ENCODE assay signal across 9 cellular contexts in the genomic region with DNA sequence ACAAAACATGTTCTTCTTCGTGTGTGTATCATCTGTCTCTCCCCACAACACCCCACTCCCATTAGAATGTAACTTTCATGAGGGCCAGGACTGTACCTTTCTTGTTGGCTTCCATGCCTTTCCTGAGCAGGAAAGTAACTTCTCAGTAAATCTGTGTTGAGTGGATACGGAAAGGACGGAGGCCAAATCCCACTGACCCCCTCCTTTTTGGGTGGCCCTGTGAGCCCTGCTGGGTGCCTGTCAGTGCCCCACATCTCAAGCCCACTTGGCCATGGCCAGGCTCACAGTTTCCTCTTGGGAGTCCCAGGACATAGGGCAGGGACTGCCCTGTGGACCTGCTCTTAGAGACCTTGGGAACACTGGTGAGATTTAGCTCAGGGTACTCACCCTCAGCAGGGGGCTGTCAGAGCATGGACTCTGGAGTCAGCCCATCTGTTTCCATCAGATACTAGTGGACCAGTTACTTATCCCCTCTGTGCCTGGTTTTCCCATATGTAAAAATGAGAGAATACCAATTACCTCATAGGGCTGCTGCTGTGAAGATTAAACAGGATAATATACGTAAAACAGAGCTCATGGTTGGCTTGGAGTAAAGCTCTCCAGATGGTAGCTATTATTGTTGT. TPM values are rescaled to one million over a fixed set of nuclear protein-coding genes. Genes with fewer than 3 reads are reported as not detected.
DNase-seq lines count a peak whose midpoint lies in the region; ATAC-seq, FAIRE-seq and TF ChIP-seq lines count a peak whose summit lies in the region.
"Had no signal": no experiment of that assay in that cellular context is flagged by ENCODE, and none has a peak within 500 bp of the region (broad histone marks: within the 10 kb centered on the region; RNA-seq: fewer than 3 reads in every experiment).

No MANE protein-coding gene starts in this region.

- intact Hi-C loops in endothelial cell of umbilical vein (cut with micrococcal nuclease), result no loop called here
- intact Hi-C loops in gastrocnemius medialis (cut with DNase I; ENCODE audit: low total_unique reads), result loop anchor here (5.0 kb wide), 3 partner anchors 34 to 114 kb away; no protein-coding TSS in a partner anchor

- H2AFZ ChIP-seq in endothelial cell of umbilical vein (ENCODE audit: low read depth, low read length), result peak overlapping the region; percentile 83

- no peak for ATAC-seq in gastrocnemius medialis
- no peak for ATAC-seq in GM19035 (IDR thresholded peaks at IDR 0.05; ENCODE audit: unreplicated experiment)
- ATAC-seq in HG03460 (IDR thresholded peaks at IDR 0.05; ENCODE audit: unreplicated experiment), result no peak

- in situ Hi-C loops in gastrocnemius medialis (cut with MboI; ENCODE audit: low sequenced_read_pairs in 4 of 4), result loop anchor here in 2 of 4 donors (10.0 kb wide), 2 partner anchors 47 to 93 kb away; no protein-coding TSS in a partner anchor

- TF ChIP-seq CTCF in GM10248 (IDR thresholded peaks at IDR 0.05; ENCODE audit: control extremely low read depth, extremely low read depth, low read depth, missing control alignments) (no peak), endothelial cell of umbilical vein (IDR thresholded peaks at IDR 0.05; ENCODE audit: extremely low read depth in 1 of 2, insufficient read depth in 1 of 2, low read depth in 1 of 2, low read length in 2 of 2) (no peak), gastrocnemius medialis (IDR thresholded peaks at IDR 0.05 in 4 of 5, conservative IDR thresholded peaks at IDR 0.05 in 1 of 5) (no peak)

- no peaks in the 10 kb centered on the region for H3K79me2 ChIP-seq in endothelial cell of umbilical vein (ENCODE audit: control insufficient read depth, insufficient read depth, low read length)

- TSS peak; percentile 12 for BruUV-seq in endothelial cell of umbilical vein (replicated peaks; lab: Mats Ljungman, UMichigan)

- H3K36me3 ChIP-seq in NT2/D1 (ENCODE audit: insufficient read depth, insufficient read length, low read length) (no peaks in the 10 kb centered on the region), endothelial cell of umbilical vein (ENCODE audit: control insufficient read depth in 2 of 2, extremely low read depth in 1 of 2, insufficient read depth in 2 of 2, low read length in 2 of 2) (no peaks in the 10 kb centered on the region), gastrocnemius medialis (no peaks in the 10 kb centered on the region)

- POLR2A ChIA-PET in GM10248 (lab: Yijun Ruan, JAX) (no interaction called here), endothelial cell of umbilical vein (lab: Charles Lee) (interaction anchor here (0.9 to 2.0 kb wide), 4 partner anchors 18 to 154 kb away, joined by 3 to 8 read pairs (median 6); partner anchors contain the start of gene EXT2)

- H3K4me3 ChIP-seq in NT2/D1 (ENCODE audit: insufficient read length, low read depth) (peak overlapping the region; percentile 49), endothelial cell of umbilical vein (replicated peaks in 1 of 3; ENCODE audit: insufficient read depth in 1 of 3, low read depth in 1 of 3, low read length in 3 of 3) (no peak overlapping the region), gastrocnemius medialis (peak overlapping the region in 3 of 4 donors; percentile 63 to 67 (median 66))

- H4K20me1 ChIP-seq in endothelial cell of umbilical vein (replicated peaks; ENCODE audit: control insufficient read depth, extremely low read depth, insufficient read depth, low read length), result no peaks in the 10 kb centered on the region

- no peak for TF ChIP-seq POLR2A in endothelial cell of umbilical vein (IDR thresholded peaks at IDR 0.05; ENCODE audit: low read depth, low read length)
- no peak for TF ChIP-seq POLR2A in gastrocnemius medialis (IDR thresholded peaks at IDR 0.05)

- H3K27me3 ChIP-seq in NT2/D1 (ENCODE audit: insufficient read depth, insufficient read length), result peaks cover 35% of the 10 kb centered on the region
- H3K27me3 ChIP-seq in endothelial cell of umbilical vein (ENCODE audit: control insufficient read depth in 2 of 2, insufficient read depth in 2 of 2, low read length in 2 of 2), result peaks cover 9 to 14% of the 10 kb centered on the region in 2 experiments
- peaks cover 0 to 14% (median 11%) of the 10 kb centered on the region in 3 donors for H3K27me3 ChIP-seq in gastrocnemius medialis

- H3K9ac ChIP-seq in NT2/D1 (ENCODE audit: insufficient read length, low read depth) (peak overlapping the region; percentile 74), endothelial cell of umbilical vein (replicated peaks; ENCODE audit: extremely low read depth, insufficient read depth, low read length) (peak overlapping the region; percentile 40)

- dilution Hi-C loops in endothelial cell of umbilical vein (cut with MboI; ENCODE audit: extremely low pct_ligation_motif_present, low sequenced_read_pairs), result no loop called here

- H3K27ac ChIP-seq in endothelial cell of umbilical vein (ENCODE audit: insufficient read depth, low read depth, low read length), result no peak overlapping the region
- peak overlapping the region; percentile 70 to 83 (median 78) for H3K27ac ChIP-seq in gastrocnemius medialis

- H3K9me3 ChIP-seq in NT2/D1 (ENCODE audit: insufficient read depth, low read length) (no peaks in the 10 kb centered on the region), endothelial cell of umbilical vein (replicated peaks; ENCODE audit: control insufficient read depth, insufficient read depth, low read length) (no peaks in the 10 kb centered on the region), gastrocnemius medialis (no peaks in the 10 kb centered on the region)

- CTCF ChIA-PET in GM10248 (lab: Yijun Ruan, JAX), result interaction anchor here (1.0 to 4.0 kb wide), 4 partner anchors 8 to 376 kb away, joined by 3 to 13 read pairs (median 4); no protein-coding TSS in a partner anchor
- CTCF ChIA-PET in endothelial cell of umbilical vein (lab: Charles Lee), result interaction anchor here (0.9 to 15.5 kb wide), 10 partner anchors 8 to 153 kb away, joined by 3 to 352 read pairs (median 12); partner anchors contain the start of gene EXT2

- DNase-seq in GM10248 (ENCODE audit: extremely low spot score), result peak; percentile 7
- no peak for DNase-seq in NT2/D1 (ENCODE audit: low read depth, low spot score)
- no peak for DNase-seq in endothelial cell of umbilical vein (ENCODE audit: low read depth, low spot score)
- DNase-seq in gastrocnemius medialis, result no peak
- no peak for DNase-seq in AG08395 (ENCODE audit: low spot score)
- no peak for DNase-seq in mucosa of gallbladder (ENCODE audit: low spot score)
- DNase-seq: activated gamma-delta T cell treated with Interleukin-2 at 50 U/mL for 16 hours had no signal

- no peak for FAIRE-seq in endothelial cell of umbilical vein (lab: Jason Lieb, UNC)

- H3K4me2 ChIP-seq in endothelial cell of umbilical vein (ENCODE audit: insufficient read depth, low read length), result peak overlapping the region; percentile 82

- H3K9me1 ChIP-seq in endothelial cell of umbilical vein (replicated peaks; ENCODE audit: control insufficient read depth, extremely low read depth, insufficient read depth, low read length), result no peaks in the 10 kb centered on the region

- H3K4me1 ChIP-seq in NT2/D1 (ENCODE audit: insufficient read depth, insufficient read length) (peaks cover 13% of the 10 kb centered on the region), endothelial cell of umbilical vein (ENCODE audit: control insufficient read depth, extremely low read depth, insufficient read depth, low read length) (peaks cover 21% of the 10 kb centered on the region), gastrocnemius medialis (peaks cover 14 to 15% of the 10 kb centered on the region in 2 donors)

TF ChIP-seq in endothelial cell of umbilical vein, 7 proteins besides CTCF, POLR2A, EP300 and RAD21:
- no peak for TF ChIP-seq JUN (IDR thresholded peaks at IDR 0.05; ENCODE audit: borderline replicate concordance, insufficient read depth, insufficient read length, low read depth)
- TF ChIP-seq, protein P1, sequence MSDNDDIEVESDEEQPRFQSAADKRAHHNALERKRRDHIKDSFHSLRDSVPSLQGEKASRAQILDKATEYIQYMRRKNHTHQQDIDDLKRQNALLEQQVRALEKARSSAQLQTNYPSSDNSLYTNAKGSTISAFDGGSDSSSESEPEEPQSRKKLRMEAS (IDR thresholded peaks at IDR 0.05; ENCODE audit: insufficient read depth, insufficient read length), result no peak
- TF ChIP-seq POLR2AphosphoS5 (IDR thresholded peaks at IDR 0.05; ENCODE audit: insufficient read depth, low read depth, low read length), result no peak
- TF ChIP-seq EZH2 (IDR thresholded peaks at IDR 0.05; ENCODE audit: borderline replicate concordance, low read depth, low read length, severe bottlenecking), result no peak
- TF ChIP-seq GATA2 (IDR thresholded peaks at IDR 0.05; ENCODE audit: insufficient read depth, insufficient read length, low read depth, low read length), result no peak
- no peak for TF ChIP-seq FOS (IDR thresholded peaks at IDR 0.05; ENCODE audit: borderline replicate concordance, insufficient read depth, low read length)
- no peak for TF ChIP-seq MYC (IDR thresholded peaks at IDR 0.05; ENCODE audit: low read depth, low read length)

RNA-seq across cellular contexts. Expression of gene C11orf96, which starts 1.1 kb away (rescaled TPM):
- total RNA-seq in endothelial cell of umbilical vein, result 2.4 and 3.8 TPM in 2 replicates
- 7.5 and 8.8 TPM in 2 replicates for polyA plus RNA-seq in endothelial cell of umbilical vein
- polyA plus RNA-seq in endothelial cell of umbilical vein (2011; cell fraction: cytosol; rRNA removed), result 4.8 and 8.3 TPM in 2 replicates
- polyA plus RNA-seq in endothelial cell of umbilical vein (2011; cell fraction: nucleus; rRNA removed), result 5.8 and 6.9 TPM in 2 replicates
- polyA plus RNA-seq in endothelial cell of umbilical vein (2012), result 7.9 and 12.5 TPM in 2 replicates
- polyA minus RNA-seq in endothelial cell of umbilical vein, result 0.70 and 1.3 TPM in 2 replicates
- polyA minus RNA-seq in endothelial cell of umbilical vein (2011; cell fraction: cytosol; rRNA and poly(A)+ RNA removed), result not detected
- polyA minus RNA-seq in endothelial cell of umbilical vein (2011; cell fraction: nucleus; rRNA and poly(A)+ RNA removed), result 1.9 and 4.9 TPM in 2 replicates
- 100 to 1,000 TPM in 1 of 4 donors, 10 to 100 TPM in 3; 22.4 to 220 (median 78.4) TPM for total RNA-seq in gastrocnemius medialis
- 143 TPM for total RNA-seq in mucosa of gallbladder

Comparison
In these comparisons a context has a peak if more than half of its experiments do, and no peak if none do; other contexts are left out.
1. H3K4me3 ChIP-seq: peak in NT2/D1 (single experiment) and gastrocnemius medialis (3 of 4); none in endothelial cell of umbilical vein (0 of 3).